ENCODE assay signal across 16 cellular contexts in the genomic region with DNA sequence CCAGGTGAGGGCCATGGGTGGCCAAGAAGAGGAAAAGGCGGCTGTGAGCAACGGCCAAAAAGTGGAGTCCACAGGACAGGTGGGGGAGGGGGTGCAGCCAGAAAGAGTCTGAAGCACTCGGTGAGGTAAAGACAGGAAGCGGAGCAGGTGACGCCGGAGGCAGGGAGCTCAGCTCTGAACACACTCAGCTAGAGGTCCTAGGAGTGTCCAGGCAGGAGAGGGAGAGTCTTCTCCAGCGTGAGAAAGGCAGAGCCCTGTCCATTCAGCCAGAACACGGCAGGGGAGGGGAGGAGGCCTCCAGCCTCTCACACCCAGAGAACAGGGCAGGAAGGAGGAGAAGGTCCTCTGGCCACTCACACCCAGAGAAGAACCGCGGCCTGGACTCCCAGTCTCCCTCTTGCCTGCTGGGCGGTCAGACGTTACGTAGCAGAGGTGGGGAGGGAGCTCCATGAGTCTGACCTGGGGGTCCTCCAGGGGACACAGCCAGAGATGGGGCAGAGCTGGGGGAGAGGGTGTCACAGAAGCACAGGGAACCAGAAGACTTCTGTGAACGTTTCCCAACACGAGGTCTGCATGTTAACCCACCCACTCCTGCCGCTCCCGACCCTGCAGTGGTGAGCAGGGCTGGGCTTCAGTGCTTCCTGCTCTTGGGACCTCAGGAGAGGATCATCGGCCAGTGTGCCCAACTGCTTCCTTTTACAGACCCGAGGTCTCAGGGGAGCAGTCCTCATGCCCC.
DNase-seq lines count a peak whose midpoint lies in the region; ATAC-seq and TF ChIP-seq lines count a peak whose summit lies in the region.
"Had no signal": no experiment of that assay in that cellular context is flagged by ENCODE, and none has a peak within 500 bp of the region (broad histone marks: within the 10 kb centered on the region; RNA-seq: fewer than 3 reads in every experiment).

No MANE protein-coding gene starts in this region.

- H3K4me1 Mint-ChIP-seq in stimulated activated effector memory CD8-positive, alpha-beta T cell treated with anti-CD3 and anti-CD28 coated beads, Interleukin-12 subunit alpha, Interleukin-12 subunit beta, amount 100 ng/mL, for 72 hours, result peaks cover 5% of the 10 kb centered on the region
- H3K4me1 Mint-ChIP-seq: B cell had no signal

- no peak overlapping the region for H3K14ac ChIP-seq in neuronal stem cell (ENCODE audit: low read length)

- H3K36me3 ChIP-seq in neuronal stem cell (replicated peaks in 1 of 2; ENCODE audit: control insufficient read depth in 2 of 2, insufficient read depth in 2 of 2, low read length in 2 of 2), result peaks cover 9 to 59% of the 10 kb centered on the region in 2 donors

- no peak overlapping the region for H2AK5ac ChIP-seq in neuronal stem cell (ENCODE audit: low read depth, low read length)

- H2BK120ac ChIP-seq in neuronal stem cell (ENCODE audit: low read depth, low read length), result no peak overlapping the region

- no peak overlapping the region for H3K4me3 Mint-ChIP-seq in stimulated activated effector memory CD8-positive, alpha-beta T cell treated with anti-CD3 and anti-CD28 coated beads, Interleukin-12 subunit alpha, Interleukin-12 subunit beta, amount 100 ng/mL, for 72 hours
- H3K4me3 Mint-ChIP-seq: activated CD4-positive, alpha-beta T cell treated with anti-CD3 and anti-CD28 coated beads, Interleukin-2, amount 10 ng/mL, durations not matched to agents 7 days and 5 days; activated T-helper 1 cell treated with anti-CD3 and anti-CD28 coated beads, Interleukin-12 subunit alpha, Interleukin-12 subunit beta, Interleukin-2, Interleukin-4 antibody, amounts not matched to agents 30 ng/mL and 10 ng/mL and 1 ng/mL, durations not matched to agents 14 hours and 24 hours and 36 hours; B cell; mesothelial cell of epicardium; T-helper 1 cell treated with Interleukin-12 subunit alpha and Interleukin-12 subunit beta and Interleukin-4 antibody, amounts not matched to agents 30 μg/mL and 1 μg/mL, for 36 hours had no signal

- H3K27ac Mint-ChIP-seq in stimulated activated effector memory CD8-positive, alpha-beta T cell treated with anti-CD3 and anti-CD28 coated beads, Interleukin-12 subunit alpha, Interleukin-12 subunit beta, amount 100 ng/mL, for 72 hours, result no peak overlapping the region
- H3K27ac Mint-ChIP-seq: activated CD4-positive, alpha-beta T cell treated with anti-CD3 and anti-CD28 coated beads, Interleukin-2, amount 10 ng/mL, durations not matched to agents 7 days and 5 days; activated T-helper 1 cell treated with anti-CD3 and anti-CD28 coated beads, Interleukin-12 subunit alpha, Interleukin-12 subunit beta, Interleukin-2, Interleukin-4 antibody, amounts not matched to agents 30 ng/mL and 10 ng/mL and 1 ng/mL, durations not matched to agents 14 hours and 24 hours and 36 hours; B cell; mesothelial cell of epicardium; T-helper 1 cell treated with Interleukin-12 subunit alpha and Interleukin-12 subunit beta and Interleukin-4 antibody, amounts not matched to agents 30 μg/mL and 1 μg/mL, for 36 hours had no signal

- no CpG with 5 or more reads among the region's 19 CpGs for WGBS in neuronal stem cell (ENCODE audit: extremely low coverage in 2 of 2, insufficient read length in 2 of 2, insufficient replicate concordance in 1 of 2), 2 donors

- H4K8ac ChIP-seq in neuronal stem cell (ENCODE audit: low read depth, low read length), result no peak overlapping the region

- no peak overlapping the region for H3K4me2 ChIP-seq in neuronal stem cell (ENCODE audit: insufficient read depth, low read length, poor library complexity, severe bottlenecking)
- H3K4me2 ChIP-seq: hepatocyte, PC-9 had no signal

- peak; percentile 71 for DNase-seq in CD1c-positive myeloid dendritic cell (ENCODE audit: extremely low spot score)
- peak; percentile 9 for DNase-seq in NCI-H2029 treated with DMSO at 0.1 percent for 48 hours (lab: John Stamatoyannopoulos, UW)
- DNase-seq in epithelial cell of esophagus (ENCODE audit: low read depth), result peak; percentile 45
- DNase-seq in neuronal stem cell (ENCODE audit: low spot score), result no peak
- no peak for DNase-seq in AG08395 (ENCODE audit: low spot score)
- DNase-seq in stimulated activated effector memory CD8-positive, alpha-beta T cell treated with anti-CD3 and anti-CD28 coated beads, Interleukin-12 subunit alpha, Interleukin-12 subunit beta, amount 100 ng/mL, for 72 hours (ENCODE audit: low spot score in 2 of 2), result no peak
- DNase-seq in NCI-H1694 (lab: John Stamatoyannopoulos, UW), result no peak
- DNase-seq: activated CD4-positive, alpha-beta T cell treated with anti-CD3 and anti-CD28 coated beads, Interleukin-2, amount 10 ng/mL, durations not matched to agents 7 days and 5 days; PC-9 had no signal

- no peak for TF ChIP-seq CTCF in epithelial cell of esophagus (IDR thresholded peaks at IDR 0.05; ENCODE audit: insufficient read depth, low read depth, low read length, missing control alignments)

- H4K91ac ChIP-seq in neuronal stem cell (ENCODE audit: low read depth, low read length, poor library complexity), result no peak overlapping the region

- H3K36me3 Mint-ChIP-seq in stimulated activated effector memory CD8-positive, alpha-beta T cell treated with anti-CD3 and anti-CD28 coated beads, Interleukin-12 subunit alpha, Interleukin-12 subunit beta, amount 100 ng/mL, for 72 hours, result peaks cover 51% of the 10 kb centered on the region

- H3K27me3 ChIP-seq in neuronal stem cell (ENCODE audit: control insufficient read depth in 3 of 3, insufficient read depth in 3 of 3, low read depth in 1 of 3, low read length in 3 of 3), result no peaks in the 10 kb centered on the region
- H3K27me3 ChIP-seq: hepatocyte had no signal

- no peak overlapping the region for H3K4me3 ChIP-seq in epithelial cell of esophagus (ENCODE audit: low read length)
- no peak overlapping the region for H3K4me3 ChIP-seq in neuronal stem cell (ENCODE audit: low read length in 2 of 2)
- H3K4me3 ChIP-seq: hepatocyte, PC-9 had no signal

- no peak overlapping the region for H3K18ac ChIP-seq in neuronal stem cell (ENCODE audit: low read length)

- peaks cover 0 to 3% of the 10 kb centered on the region in 2 donors for H3K4me1 ChIP-seq in neuronal stem cell (ENCODE audit: control insufficient read depth in 2 of 2, insufficient read depth in 1 of 2, low read depth in 1 of 2, low read length in 2 of 2)
- H3K4me1 ChIP-seq: parathyroid adenoma had no signal

- peak overlapping the region; percentile 53 for H2BK5ac ChIP-seq in neuronal stem cell (ENCODE audit: low read length)

- H2AFZ ChIP-seq in neuronal stem cell (ENCODE audit: low read length), result no peak overlapping the region
- H2AFZ ChIP-seq: hepatocyte, parathyroid adenoma, PC-9 had no signal

- no peak overlapping the region for H3K4ac ChIP-seq in neuronal stem cell (ENCODE audit: low read length)

- H3K79me1 ChIP-seq in neuronal stem cell (ENCODE audit: low read depth, low read length), result peaks cover 7% of the 10 kb centered on the region

- peaks cover 0 to 2% of the 10 kb centered on the region in 2 donors for H3K9me3 ChIP-seq in neuronal stem cell (replicated peaks in 1 of 2; ENCODE audit: control insufficient read depth in 2 of 2, insufficient read depth in 1 of 2, low read depth in 1 of 2, low read length in 2 of 2)

- H2BK15ac ChIP-seq in neuronal stem cell (ENCODE audit: low read length), result no peak overlapping the region

- no peak overlapping the region for H3K27ac ChIP-seq in neuronal stem cell (replicated peaks; ENCODE audit: low read length)
- H3K27ac ChIP-seq: hepatocyte, parathyroid adenoma, PC-9 had no signal

- no peak overlapping the region for H2BK12ac ChIP-seq in neuronal stem cell (ENCODE audit: low read length)

- H3K9ac ChIP-seq in neuronal stem cell (ENCODE audit: low read depth, low read length, poor library complexity), result no peak overlapping the region
- H3K9ac ChIP-seq: parathyroid adenoma had no signal

- ATAC-seq in stimulated activated effector memory CD8-positive, alpha-beta T cell treated with anti-CD3 and anti-CD28 coated beads, Interleukin-12 subunit alpha, Interleukin-12 subunit beta, amount 100 ng/mL, for 72 hours, result no peak
- ATAC-seq in HG03378 (IDR thresholded peaks at IDR 0.05; ENCODE audit: unreplicated experiment), result no peak

- no peak overlapping the region for H3K23ac ChIP-seq in neuronal stem cell (ENCODE audit: low read depth, low read length, poor library complexity)

- no peaks in the 10 kb centered on the region for H3K9me3 Mint-ChIP-seq in stimulated activated effector memory CD8-positive, alpha-beta T cell treated with anti-CD3 and anti-CD28 coated beads, Interleukin-12 subunit alpha, Interleukin-12 subunit beta, amount 100 ng/mL, for 72 hours
- H3K9me3 Mint-ChIP-seq: activated CD4-positive, alpha-beta T cell treated with anti-CD3 and anti-CD28 coated beads, Interleukin-2, amount 10 ng/mL, durations not matched to agents 7 days and 5 days; activated T-helper 1 cell treated with anti-CD3 and anti-CD28 coated beads, Interleukin-12 subunit alpha, Interleukin-12 subunit beta, Interleukin-2, Interleukin-4 antibody, amounts not matched to agents 30 ng/mL and 10 ng/mL and 1 ng/mL, durations not matched to agents 14 hours and 24 hours and 36 hours; mesothelial cell of epicardium; T-helper 1 cell treated with Interleukin-12 subunit alpha and Interleukin-12 subunit beta and Interleukin-4 antibody, amounts not matched to agents 30 μg/mL and 1 μg/mL, for 36 hours had no signal

Comparison
In these comparisons a context has a peak if more than half of its experiments do, and no peak if none do; other contexts are left out.
1. DNase-seq: peak in CD1c-positive myeloid dendritic cell (single experiment), NCI-H2029 treated with DMSO at 0.1 percent for 48 hours (single experiment) and epithelial cell of esophagus (single experiment); none in neuronal stem cell (single experiment), AG08395 (single experiment), stimulated activated effector memory CD8-positive, alpha-beta T cell treated with anti-CD3 and anti-CD28 coated beads, Interleukin-12 subunit alpha, Interleukin-12 subunit beta, amount 100 ng/mL, for 72 hours (0 of 2) and NCI-H1694 (single experiment).